8 cellular contexts compared by ENCODE assay signal in genomic region chr17:22131740-22132139, GRCh38.
"Had no signal": no experiment of that assay in that cellular context is flagged by ENCODE, and none has a peak within 500 bp of the region (broad histone marks: within the 10 kb centered on the region; RNA-seq: fewer than 3 reads in every experiment).

No MANE protein-coding gene starts in this region.

- ATAC-seq: HCT116 had no signal

- H3K9ac ChIP-seq: GM23248 had no signal

- H3K4me3 ChIP-seq: GM23248, HAP-1 had no signal

- H3K9me3 ChIP-seq: HAP-1 had no signal

- H3K27ac ChIP-seq: GM23248, HL-60 had no signal

- DNase-seq: GM23248, GOT3, H7, HFFc6, KG1 had no signal

- H2AFZ ChIP-seq: GM23248 had no signal

- H3K4me1 ChIP-seq: HAP-1 had no signal

- H3K36me3 ChIP-seq: HAP-1 had no signal
